19 cellular contexts compared by ENCODE assay signal in the genomic region with DNA sequence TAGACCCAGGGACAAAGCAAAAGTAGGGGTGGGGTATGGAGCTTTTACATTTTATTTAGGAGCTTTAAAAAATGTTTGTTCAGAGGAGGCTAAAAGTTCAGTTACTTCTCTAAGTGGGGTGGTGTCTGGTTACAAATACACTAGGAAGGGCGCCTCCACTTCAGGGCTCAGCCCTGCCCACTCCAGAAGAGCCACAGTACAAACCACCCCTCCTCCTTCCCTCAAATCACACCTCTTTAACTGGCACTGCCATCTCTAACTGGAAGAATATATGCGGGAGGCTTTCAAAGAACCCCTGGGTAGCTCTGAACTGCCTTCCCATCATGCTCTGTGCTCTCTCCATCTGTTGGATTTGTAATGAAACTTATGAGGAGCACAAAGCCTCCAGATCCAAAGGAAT.
DNase-seq lines count a peak whose midpoint lies in the region; ATAC-seq, FAIRE-seq and TF ChIP-seq lines count a peak whose summit lies in the region.
"Had no signal": no experiment of that assay in that cellular context is flagged by ENCODE, and none has a peak within 500 bp of the region (broad histone marks: within the 10 kb centered on the region; RNA-seq: fewer than 3 reads in every experiment).

No MANE protein-coding gene starts in this region.

- H2AFZ ChIP-seq in K562 (ENCODE audit: low read depth, low read length), result no peak overlapping the region; the same call in 1 of the 2 replicates

- H3K27ac Mint-ChIP-seq in nephron progenitor cell, result peak overlapping the region; percentile 44
- H3K27ac Mint-ChIP-seq in progenitor cell of endocrine pancreas, result no peak overlapping the region
- H3K27ac Mint-ChIP-seq: B cell; CD4-positive, alpha-beta memory T cell had no signal

- TF ChIP-seq POLR2A in K562 (conservative IDR thresholded peaks at IDR 0.05), result no peak

- FAIRE-seq in K562 (lab: Jason Lieb, UNC), result no peak
- FAIRE-seq: GM19239 had no signal

- H3K27ac ChIP-seq in HEK293 (ENCODE audit: extremely low read depth, low read depth, low read length) (no peak overlapping the region), K562 (ENCODE audit: extremely low read depth, low read depth, low read length) (no peak overlapping the region), coronary artery (no peak overlapping the region)

- H3K36me3 Mint-ChIP-seq in nephron progenitor cell (ENCODE audit: low read depth) (no peaks in the 10 kb centered on the region), progenitor cell of endocrine pancreas (ENCODE audit: insufficient read depth) (no peaks in the 10 kb centered on the region)
- H3K36me3 Mint-ChIP-seq: CD4-positive, alpha-beta memory T cell had no signal

- no peak overlapping the region for H3K4me3 ChIP-seq in HEK293 (ENCODE audit: low read depth, low read length)
- no peak overlapping the region for H3K4me3 ChIP-seq in K562
- H3K4me3 ChIP-seq in coronary artery, result no peak overlapping the region

- H3K36me3 ChIP-seq in HEK293 (ENCODE audit: control insufficient read depth in 2 of 2, insufficient read depth in 1 of 2, low read length in 2 of 2) (no peaks in the 10 kb centered on the region), K562 (ENCODE audit: control insufficient read depth, insufficient read depth, low read length) (no peaks in the 10 kb centered on the region)

- no peak overlapping the region for H3K4me3 Mint-ChIP-seq in nephron progenitor cell
- no peak overlapping the region for H3K4me3 Mint-ChIP-seq in progenitor cell of endocrine pancreas (ENCODE audit: low read depth)
- H3K4me3 Mint-ChIP-seq: B cell; CD4-positive, alpha-beta memory T cell had no signal

- DNase-seq in NCI-H2107 (lab: John Stamatoyannopoulos, UW) (peak; percentile 52), K562 (ENCODE audit: extremely low read depth in 1 of 4, low spot score in 3 of 4) (no peak), nephron progenitor cell (no peak), coronary artery (ENCODE audit: low spot score) (no peak), progenitor cell of endocrine pancreas (ENCODE audit: low spot score, unreplicated experiment) (no peak)
- no peak for DNase-seq in effector CD4-positive, alpha-beta T cell
- DNase-seq: CD4-positive, alpha-beta memory T cell; DND-41; GF-D8; IMR-90; NCI-H146; NCI-H82 had no signal

- H3K27me3 ChIP-seq in K562 (ENCODE audit: control insufficient read depth in 2 of 2, insufficient read depth in 2 of 2, low read length in 2 of 2), result no peaks in the 10 kb centered on the region

- POLR2A ChIA-PET in HEK293 (lab: Yijun Ruan, JAX), result no interaction called here
- POLR2A ChIA-PET in K562 (lab: Yijun Ruan, JAX), result no interaction called here

- no peaks in the 10 kb centered on the region for H3K79me2 ChIP-seq in K562 (ENCODE audit: control insufficient read depth, insufficient read depth, low read length)

- TF ChIP-seq RAD21 in K562 (CRISPR knock-in tag; conservative IDR thresholded peaks at IDR 0.05 in 1 of 2, IDR thresholded peaks at IDR 0.05 in 1 of 2), result no peak

- in situ Hi-C loops in K562 (cut with MboI), result no loop called here

- TF ChIP-seq CTCF in HEK293 (tag by site-specific recombination; IDR thresholded peaks at IDR 0.05), result no peak
- TF ChIP-seq CTCF in K562 (IDR thresholded peaks at IDR 0.05 in 2 of 3, conservative IDR thresholded peaks at IDR 0.05 in 1 of 3; ENCODE audit: insufficient read depth in 2 of 3, low read depth in 1 of 3, low read length in 3 of 3), result no peak
- TF ChIP-seq CTCF in nephron progenitor cell (IDR thresholded peaks at IDR 0.05), result no peak
- TF ChIP-seq CTCF in coronary artery (IDR thresholded peaks at IDR 0.05), result no peak
- TF ChIP-seq CTCF in progenitor cell of endocrine pancreas (IDR thresholded peaks at IDR 0.05; ENCODE audit: unreplicated experiment), result no peak

- intact Hi-C loops in K562 (cut with micrococcal nuclease), result no loop called here

- H3K9me3 Mint-ChIP-seq in nephron progenitor cell (peaks cover 11% of the 10 kb centered on the region), progenitor cell of endocrine pancreas (ENCODE audit: low read depth) (no peaks in the 10 kb centered on the region)

- no peaks in the 10 kb centered on the region for H4K20me1 ChIP-seq in K562 (replicated peaks; ENCODE audit: control insufficient read depth, insufficient read depth, low read length)

- CTCF ChIA-PET in HEK293 (lab: Yijun Ruan, JAX), result interaction anchor here (0.6 to 4.4 kb wide), 8 partner anchors 10 to 1364 kb away, joined by 3 to 15 read pairs (median 4); no protein-coding TSS in a partner anchor
- CTCF ChIA-PET in K562 (lab: Yijun Ruan, JAX; ENCODE audit: low intra/inter-chr PET ratio), result no interaction called here

- no TSS peak for BruUV-seq in K562 (replicated peaks; lab: Mats Ljungman, UMichigan)

- TF ChIP-seq EP300 in K562 (IDR thresholded peaks at IDR 0.05; ENCODE audit: low read length), result no peak

- H3K4me1 ChIP-seq in HEK293 (ENCODE audit: control insufficient read depth, insufficient read depth, low read length) (peaks cover 8% of the 10 kb centered on the region; the same call in 1 of the 2 replicates), K562 (replicated peaks in 1 of 2; ENCODE audit: control insufficient read depth in 2 of 2, insufficient read depth in 2 of 2, low read length in 2 of 2) (no peaks in the 10 kb centered on the region; a peak in 1 of 5 replicates)

- peaks cover 20% of the 10 kb centered on the region for H3K4me1 Mint-ChIP-seq in nephron progenitor cell
- peaks cover 3% of the 10 kb centered on the region for H3K4me1 Mint-ChIP-seq in progenitor cell of endocrine pancreas (ENCODE audit: low read depth)
- H3K4me1 Mint-ChIP-seq: B cell; CD4-positive, alpha-beta memory T cell had no signal

- H3K9ac ChIP-seq in K562 (ENCODE audit: insufficient read depth in 1 of 2, low read depth in 2 of 2, low read length in 2 of 2), result no peak overlapping the region

- ATAC-seq in K562, result peak; percentile 55
- ATAC-seq: HCT116, Panc1, Right ventricle myocardium inferior, SK-N-SH treated with all-trans-retinoic acid at 6 μM for 48 hours had no signal

- H3K4me2 ChIP-seq in K562 (ENCODE audit: insufficient read depth, low read length), result no peak overlapping the region

- H3K9me1 ChIP-seq in K562 (ENCODE audit: control insufficient read depth, insufficient read depth, low read length), result no peaks in the 10 kb centered on the region

- no peaks in the 10 kb centered on the region for H3K9me3 ChIP-seq in HEK293 (ENCODE audit: control insufficient read depth, insufficient read depth, low read depth, low read length)
- no peaks in the 10 kb centered on the region for H3K9me3 ChIP-seq in K562 (replicated peaks; ENCODE audit: control insufficient read depth, insufficient read depth, low read depth, low read length)

- H3K27me3 Mint-ChIP-seq in nephron progenitor cell (ENCODE audit: low read depth, poor library complexity), result peaks cover 3% of the 10 kb centered on the region
- no peaks in the 10 kb centered on the region for H3K27me3 Mint-ChIP-seq in progenitor cell of endocrine pancreas
- H3K27me3 Mint-ChIP-seq: B cell had no signal

- WGBS in K562 (ENCODE audit: insufficient coverage, low coverage, missing lambda C conversion rate), result 71% methylated on average over 1 of the region's 2 CpGs

TF ChIP-seq in HEK293, 187 proteins besides CTCF, POLR2A, EP300 and RAD21 (continues in another document):
- TF ChIP-seq ZBTB8A (tag by site-specific recombination; IDR thresholded peaks at IDR 0.05) (no peak), GLIS1 (tag by site-specific recombination; IDR thresholded peaks at IDR 0.05) (peak; percentile 74)
- TF ChIP-seq, protein P1, sequence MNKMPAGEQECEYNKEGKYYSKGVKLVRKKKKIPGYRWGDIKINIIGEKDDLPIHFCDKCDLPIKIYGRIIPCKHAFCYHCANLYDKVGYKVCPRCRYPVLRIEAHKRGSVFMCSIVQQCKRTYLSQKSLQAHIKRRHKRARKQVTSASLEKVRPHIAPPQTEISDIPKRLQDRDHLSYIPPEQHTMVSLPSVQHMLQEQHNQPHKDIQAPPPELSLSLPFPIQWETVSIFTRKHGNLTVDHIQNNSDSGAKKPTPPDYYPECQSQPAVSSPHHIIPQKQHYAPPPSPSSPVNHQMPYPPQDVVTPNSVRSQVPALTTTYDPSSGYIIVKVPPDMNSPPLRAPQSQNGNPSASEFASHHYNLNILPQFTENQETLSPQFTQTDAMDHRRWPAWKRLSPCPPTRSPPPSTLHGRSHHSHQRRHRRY (tag by site-specific recombination; IDR thresholded peaks at IDR 0.05), result no peak

TF ChIP-seq in K562, 482 proteins besides CTCF, POLR2A, EP300 and RAD21 (continues in another document):
- TF ChIP-seq TARDBP (IDR thresholded peaks at IDR 0.05), result no peak
- TF ChIP-seq, protein P2, sequence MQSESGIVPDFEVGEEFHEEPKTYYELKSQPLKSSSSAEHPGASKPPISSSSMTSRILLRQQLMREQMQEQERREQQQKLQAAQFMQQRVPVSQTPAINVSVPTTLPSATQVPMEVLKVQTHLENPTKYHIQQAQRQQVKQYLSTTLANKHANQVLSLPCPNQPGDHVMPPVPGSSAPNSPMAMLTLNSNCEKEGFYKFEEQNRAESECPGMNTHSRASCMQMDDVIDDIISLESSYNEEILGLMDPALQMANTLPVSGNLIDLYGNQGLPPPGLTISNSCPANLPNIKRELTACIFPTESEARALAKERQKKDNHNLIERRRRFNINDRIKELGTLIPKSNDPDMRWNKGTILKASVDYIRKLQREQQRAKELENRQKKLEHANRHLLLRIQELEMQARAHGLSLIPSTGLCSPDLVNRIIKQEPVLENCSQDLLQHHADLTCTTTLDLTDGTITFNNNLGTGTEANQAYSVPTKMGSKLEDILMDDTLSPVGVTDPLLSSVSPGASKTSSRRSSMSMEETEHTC (IDR thresholded peaks at IDR 0.05), result no peak
- TF ChIP-seq, protein P3, sequence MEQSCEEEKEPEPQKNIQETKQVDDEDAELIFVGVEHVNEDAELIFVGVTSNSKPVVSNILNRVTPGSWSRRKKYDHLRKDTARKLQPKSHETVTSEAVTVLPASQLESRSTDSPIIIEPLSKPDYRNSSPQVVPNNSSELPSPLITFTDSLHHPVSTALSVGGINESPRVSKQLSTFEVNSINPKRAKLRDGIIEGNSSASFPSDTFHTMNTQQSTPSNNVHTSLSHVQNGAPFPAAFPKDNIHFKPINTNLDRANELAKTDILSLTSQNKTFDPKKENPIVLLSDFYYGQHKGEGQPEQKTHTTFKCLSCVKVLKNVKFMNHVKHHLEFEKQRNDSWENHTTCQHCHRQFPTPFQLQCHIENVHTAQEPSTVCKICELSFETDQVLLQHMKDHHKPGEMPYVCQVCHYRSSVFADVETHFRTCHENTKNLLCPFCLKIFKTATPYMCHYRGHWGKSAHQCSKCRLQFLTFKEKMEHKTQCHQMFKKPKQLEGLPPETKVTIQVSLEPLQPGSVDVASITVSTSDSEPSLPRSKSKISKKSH (CRISPR knock-in tag; IDR thresholded peaks at IDR 0.05), result no peak
- no peak for TF ChIP-seq HNRNPK (IDR thresholded peaks at IDR 0.05; ENCODE audit: low read depth, low read length, poor library complexity, severe bottlenecking)
